ENCODE assay signal across 25 cellular contexts in the genomic region with DNA sequence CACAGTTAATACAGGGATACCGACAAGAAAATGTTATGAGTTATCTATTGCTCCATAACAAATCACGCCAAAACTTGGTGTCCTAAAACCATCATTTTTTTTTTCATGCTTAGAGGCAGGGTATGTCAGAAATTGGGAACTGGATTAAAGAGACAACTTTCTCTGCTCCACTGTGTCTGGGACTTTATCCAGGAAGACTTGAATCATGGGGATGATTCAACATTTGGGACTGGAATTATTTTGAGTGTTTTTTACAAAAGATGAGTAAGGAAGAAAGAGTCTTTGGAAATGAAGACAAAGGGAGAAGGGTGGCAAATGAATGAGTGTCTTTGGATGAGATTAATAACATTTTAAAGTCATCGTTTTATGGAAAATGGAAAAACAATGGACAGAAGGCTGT.
A peak's percentile ranks its signal among the peaks of the same experiment; 100 is the strongest.
DNase-seq lines count a peak whose midpoint lies in the region; ATAC-seq and TF ChIP-seq lines count a peak whose summit lies in the region.
"Had no signal": no experiment of that assay in that cellular context is flagged by ENCODE, and none has a peak within 500 bp of the region (broad histone marks: within the 10 kb centered on the region; RNA-seq: fewer than 3 reads in every experiment).

No MANE protein-coding gene starts in this region.

- DNase-seq in LHCN-M2 (ENCODE audit: low read depth) (peak; percentile 85), astrocyte of the hippocampus (ENCODE audit: low read depth, low spot score) (peak; percentile 3), foreskin fibroblast (peak; percentile 3 to 6), stromal cell of bone marrow (ENCODE audit: low read depth) (peak; percentile 69), COLO829 (ENCODE audit: low spot score) (no peak), H4 (ENCODE audit: low spot score) (no peak)
- DNase-seq: activated naive CD4-positive, alpha-beta T cell; activated T-cell treated with anti-CD3 and anti-CD28 coated beads, Interleukin-2, amount 50 U/mL, for 4 hours; amniotic stem cell; C1 segment of cervical spinal cord; caudate nucleus; left lung; MG63; NCI-H1417 treated with DMSO at 0.1 percent for 48 hours; NCI-H510A treated with DMSO at 0.1 percent for 48 hours; NK-92 treated with Interleukin-12 subunit alpha and Interleukin-12 subunit beta, amount 100 ng/mL, for 24 hours; ovary; retina; stimulated activated CD4-positive, alpha-beta T cell treated with anti-CD3 and anti-CD28 coated beads, Interleukin-4, amount 100 ng/mL, for 1 hour; stimulated activated naive CD4-positive, alpha-beta T cell; T-helper 17 cell had no signal

- no peak for TF ChIP-seq CTCF in foreskin fibroblast (IDR thresholded peaks at IDR 0.05; ENCODE audit: low read depth, low read length)

- no peak overlapping the region for H3K4me3 ChIP-seq in foreskin fibroblast (ENCODE audit: low read depth in 1 of 2, low read length in 2 of 2)
- H3K4me3 ChIP-seq: left lung, MG63, ovary, thoracic aorta had no signal

- no peak for ATAC-seq in GM21367 (IDR thresholded peaks at IDR 0.05; ENCODE audit: unreplicated experiment)
- ATAC-seq: activated T-cell treated with anti-CD3 and anti-CD28 coated beads, Interleukin-2, amount 50 U/mL, for 4 hours; left lung; natural killer cell treated with Interleukin-12 subunit alpha and Interleukin-12 subunit beta and Interleukin-15 and Interleukin-18, amount 100 ng/mL, for 72 hours; Panc1; T-helper 17 cell had no signal

Comparison
In these comparisons a context has a peak if more than half of its experiments do, and no peak if none do; other contexts are left out.
1. DNase-seq: peak in LHCN-M2 (single experiment), astrocyte of the hippocampus (single experiment), foreskin fibroblast (2 of 2) and stromal cell of bone marrow (single experiment); none in COLO829 (single experiment) and H4 (single experiment).